ENCODE assay signal across 8 cellular contexts in the genomic region with DNA sequence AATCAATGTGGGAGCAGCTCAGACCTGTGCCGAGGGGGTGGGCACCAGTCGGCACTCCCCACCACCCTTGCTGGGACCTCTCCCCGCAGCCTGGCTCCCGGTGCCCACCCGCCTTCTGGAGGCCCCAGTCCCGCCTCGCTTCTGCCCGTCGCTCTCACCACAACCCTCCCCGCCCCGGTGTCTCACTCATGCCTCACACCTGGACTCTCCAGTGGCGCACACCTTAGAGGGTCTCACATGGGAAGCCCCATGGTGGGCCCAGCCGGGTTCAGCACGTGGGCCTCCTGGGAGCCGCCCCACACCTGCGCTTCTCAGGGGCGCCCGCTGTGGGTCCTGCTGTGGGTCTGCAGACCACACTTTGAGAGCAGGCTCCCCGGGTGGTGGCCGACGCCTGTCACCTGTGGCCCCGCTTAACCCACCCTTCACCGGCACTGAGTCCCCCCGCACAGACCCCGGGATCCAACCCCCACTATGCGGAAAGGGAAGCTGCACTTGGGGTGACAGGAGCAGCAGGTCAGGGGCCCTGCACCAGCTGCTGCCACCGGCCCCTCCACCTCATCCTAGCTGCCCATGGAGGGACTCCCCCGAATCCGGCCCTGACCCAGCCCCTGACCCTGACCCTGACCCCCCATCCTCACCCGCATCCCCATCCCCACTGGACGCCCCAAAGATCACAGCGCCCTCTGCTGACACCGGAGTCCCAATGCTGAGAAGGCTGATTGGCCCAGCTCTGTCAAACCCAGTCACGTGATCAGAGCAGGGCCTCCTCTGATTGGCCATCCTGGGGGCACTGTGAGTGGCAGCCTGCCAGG. TPM values are rescaled to one million over a fixed set of nuclear protein-coding genes. Genes with fewer than 3 reads are reported as not detected.
DNase-seq lines count a peak whose midpoint lies in the region; ATAC-seq and TF ChIP-seq lines count a peak whose summit lies in the region.

No MANE protein-coding gene starts in this region.

- H3K27me3 Mint-ChIP-seq in H9 (ENCODE audit: low read depth) = peaks cover 7% of the 10 kb centered on the region
- peaks cover 13% of the 10 kb centered on the region for H3K27me3 Mint-ChIP-seq in nephron progenitor cell (ENCODE audit: low read depth, poor library complexity)

- H3K18ac ChIP-seq in H9 (ENCODE audit: insufficient read length, low read depth, low read length) = no peak overlapping the region

- no peak overlapping the region for H3K56ac ChIP-seq in H9 (ENCODE audit: insufficient read length, low read depth, low read length)

- peak; percentile 76 for DNase-seq in AG20443 (ENCODE audit: low spot score)
- no peak for DNase-seq in H9
- peak; percentile 25 to 32 for DNase-seq in activated CD4-positive, alpha-beta T cell treated with anti-CD3 and anti-CD28 coated beads for 4 hours
- DNase-seq in hepatocyte (ENCODE audit: low spot score) = no peak
- DNase-seq in NCI-H524 treated with DMSO at 0.1 percent for 48 hours (lab: John Stamatoyannopoulos, UW) = no peak
- no peak for DNase-seq in nephron progenitor cell
- no peak for DNase-seq in HCEC 1CT

- H3K23ac ChIP-seq in H9 (ENCODE audit: insufficient read length, low read depth, low read length) = no peak overlapping the region

- no peak overlapping the region for H3K4ac ChIP-seq in H9 (ENCODE audit: low read depth, low read length)

- H3K79me1 ChIP-seq in H9 (ENCODE audit: insufficient read depth, low read depth, low read length, poor library complexity, severe bottlenecking) = no peaks in the 10 kb centered on the region

- H3K4me3 ChIP-seq in hepatocyte = no peak overlapping the region

- peaks cover 4% of the 10 kb centered on the region; the same call in 1 of the 2 replicates for H3K4me1 ChIP-seq in H9 (ENCODE audit: insufficient read depth, low read length)
- H3K4me1 ChIP-seq in hepatocyte (ENCODE audit: insufficient read depth) = peaks cover 19% of the 10 kb centered on the region

- H3K36me3 Mint-ChIP-seq in H9 (ENCODE audit: insufficient read depth in 1 of 3, low read depth in 3 of 3) (no peaks in the 10 kb centered on the region), nephron progenitor cell (ENCODE audit: low read depth) (no peaks in the 10 kb centered on the region)

- H3K27ac ChIP-seq in H9 (ENCODE audit: insufficient read length, low read depth, low read length) (no peak overlapping the region), hepatocyte (no peak overlapping the region)

- no peak overlapping the region for H3T11ph ChIP-seq in H9 (ENCODE audit: low read length)

- no peak overlapping the region for H3K14ac ChIP-seq in H9 (ENCODE audit: insufficient read depth, low read length)

- H3K4me3 Mint-ChIP-seq in H9 = no peak overlapping the region
- H3K4me3 Mint-ChIP-seq in nephron progenitor cell = no peak overlapping the region

- ATAC-seq in HG02981 (IDR thresholded peaks at IDR 0.05; ENCODE audit: unreplicated experiment) = no peak

- H2BK5ac ChIP-seq in H9 (ENCODE audit: insufficient read length, low read length) = no peak overlapping the region

- no peak overlapping the region for H4K5ac ChIP-seq in H9 (ENCODE audit: insufficient read length, low read depth, low read length)

- H4K20me1 ChIP-seq in H9 (ENCODE audit: control insufficient read depth, insufficient read depth, insufficient read length) (no peaks in the 10 kb centered on the region), hepatocyte (ENCODE audit: insufficient read depth, poor library complexity, severe bottlenecking) (no peaks in the 10 kb centered on the region)

- H2BK12ac ChIP-seq in H9 (ENCODE audit: insufficient read length, low read depth, low read length) = no peak overlapping the region

- no peaks in the 10 kb centered on the region for H3K9me2 ChIP-seq in hepatocyte (replicated peaks; ENCODE audit: insufficient read depth)

- H2BK15ac ChIP-seq in H9 (ENCODE audit: low read depth, low read length) = no peak overlapping the region

- no peak overlapping the region for H2AFZ ChIP-seq in H9 (ENCODE audit: low read length)
- no peak overlapping the region for H2AFZ ChIP-seq in hepatocyte

- H3K9me3 Mint-ChIP-seq in H9 (no peaks in the 10 kb centered on the region), nephron progenitor cell (no peaks in the 10 kb centered on the region)

- H3K79me2 ChIP-seq in H9 (ENCODE audit: insufficient read depth, low read length) = no peaks in the 10 kb centered on the region
- H3K79me2 ChIP-seq in hepatocyte = no peaks in the 10 kb centered on the region

- H3K9ac ChIP-seq in H9 (ENCODE audit: extremely low read depth, insufficient read length, low read length) = no peak overlapping the region

- TF ChIP-seq CTCF in H9 (conservative IDR thresholded peaks at IDR 0.05) (peak; percentile 52; the same call in 2 of the 3 replicates), hepatocyte (IDR thresholded peaks at IDR 0.05; ENCODE audit: poor library complexity) (peak; percentile 20), nephron progenitor cell (IDR thresholded peaks at IDR 0.05) (no peak)

- no CpG with 5 or more reads among the region's 34 CpGs for WGBS in H9 (ENCODE audit: extremely low coverage, insufficient read length, low lambda C conversion rate)
- WGBS in hepatocyte (ENCODE audit: low lambda C conversion rate, missing lambda C conversion rate) = 98% methylated on average over 26 of the region's 34 CpGs

- no peak overlapping the region for H2BK20ac ChIP-seq in H9 (ENCODE audit: low read depth, low read length, poor library complexity, severe bottlenecking)

- H4K8ac ChIP-seq in H9 (replicated peaks; ENCODE audit: insufficient read length, low read depth, low read length) = no peak overlapping the region

- no peak overlapping the region for H3K27ac Mint-ChIP-seq in H9
- H3K27ac Mint-ChIP-seq in nephron progenitor cell = no peak overlapping the region

- H2BK120ac ChIP-seq in H9 (ENCODE audit: low read depth, low read length, poor library complexity, severe bottlenecking) = no peak overlapping the region

- H3K9me3 ChIP-seq in H9 (ENCODE audit: control insufficient read depth, low read depth, low read length) = no peaks in the 10 kb centered on the region
- H3K9me3 ChIP-seq in hepatocyte (ENCODE audit: low read depth) = no peaks in the 10 kb centered on the region

- no peaks in the 10 kb centered on the region for H3K27me3 ChIP-seq in H9 (ENCODE audit: insufficient read depth, low read length)
- no peaks in the 10 kb centered on the region for H3K27me3 ChIP-seq in hepatocyte

- H3K36me3 ChIP-seq in hepatocyte (replicated peaks; ENCODE audit: insufficient read depth, low read depth) = no peaks in the 10 kb centered on the region

- H3K4me2 ChIP-seq in H9 (ENCODE audit: insufficient read depth, insufficient read length, low read length) = no peak overlapping the region
- H3K4me2 ChIP-seq in hepatocyte = no peak overlapping the region

- no peak overlapping the region for H4K91ac ChIP-seq in H9 (ENCODE audit: insufficient read length, low read depth, low read length)

- H3K4me1 Mint-ChIP-seq in H9 = peaks cover 9 to 15% of the 10 kb centered on the region in 2 experiments
- peaks cover 44% of the 10 kb centered on the region for H3K4me1 Mint-ChIP-seq in nephron progenitor cell

- no peaks in the 10 kb centered on the region for H3K23me2 ChIP-seq in H9 (ENCODE audit: insufficient read length, low read depth, low read length, poor library complexity, severe bottlenecking)

- no peak overlapping the region for H2AK5ac ChIP-seq in H9 (ENCODE audit: insufficient read length, low read length)

RNA-seq across cellular contexts. Expression of a gene that starts 27.4 kb away (rescaled TPM):
- total RNA-seq in H9 (2021) (43.2 and 43.8 TPM in 2 replicates), hepatocyte (71.3 and 91.4 TPM in 2 replicates)
- polyA plus RNA-seq in hepatocyte = 123 and 124 TPM in 2 replicates

Comparison
In these comparisons a context has a peak if more than half of its experiments do, and no peak if none do; other contexts are left out.
1. DNase-seq: peak in AG20443 (single experiment) and activated CD4-positive, alpha-beta T cell treated with anti-CD3 and anti-CD28 coated beads for 4 hours (2 of 2); none in H9 (single experiment), hepatocyte (single experiment), NCI-H524 treated with DMSO at 0.1 percent for 48 hours (single experiment), nephron progenitor cell (single experiment) and HCEC 1CT (single experiment).